Comparison of ENCODE assay signal across 8 cellular contexts in genomic region chr20:33994624-33994913, GRCh38. TPM values are rescaled to one million over a fixed set of nuclear protein-coding genes. Genes with fewer than 3 reads are reported as not detected.
DNase-seq lines count a peak whose midpoint lies in the region; ATAC-seq and TF ChIP-seq lines count a peak whose summit lies in the region.

No MANE protein-coding gene starts in this region.

- H3K36me3 Mint-ChIP-seq in MCF 10A (ENCODE audit: insufficient read depth, unreplicated experiment) = peaks cover 6% of the 10 kb centered on the region

- DNase-seq in heart left ventricle (no peak), cardiac septum (ENCODE audit: low spot score) (no peak), MCF 10A (ENCODE audit: unreplicated experiment) (no peak), upper lobe of right lung (no peak), GM13976 (ENCODE audit: low spot score) (no peak)

- WGBS in heart left ventricle, 4 donors = 1% methylated on average over 14 to 15 of the region's 15 CpGs
- 0 to 1% methylated on average over 7 to 13 of the region's 15 CpGs for WGBS in mesodermal cell (ENCODE audit: insufficient coverage in 2 of 2), 2 experiments

- H3K27ac ChIP-seq in heart left ventricle (peak overlapping the region; percentile 97 to 99 (median 99)), mesodermal cell (ENCODE audit: low read depth, low read length, severe bottlenecking) (peak overlapping the region; percentile 99), upper lobe of right lung (peak overlapping the region; percentile 93)

- in situ Hi-C loops in GM13976 (cut with MboI; ENCODE audit: low sequenced_read_pairs, unreplicated experiment) = no loop called here

- ATAC-seq in heart left ventricle (no peak), upper lobe of right lung (no peak), HG02623 (IDR thresholded peaks at IDR 0.05; ENCODE audit: unreplicated experiment) (no peak), HG02852 (IDR thresholded peaks at IDR 0.05; ENCODE audit: unreplicated experiment) (no peak)

- H3K9me3 ChIP-seq in heart left ventricle = no peaks in the 10 kb centered on the region
- no peaks in the 10 kb centered on the region for H3K9me3 ChIP-seq in mesodermal cell (ENCODE audit: control insufficient read depth, low read length)
- no peaks in the 10 kb centered on the region for H3K9me3 ChIP-seq in upper lobe of right lung

- TF ChIP-seq CTCF in heart left ventricle (IDR thresholded peaks at IDR 0.05) (no peak), MCF 10A (IDR thresholded peaks at IDR 0.05; ENCODE audit: unreplicated experiment) (no peak), upper lobe of right lung (IDR thresholded peaks at IDR 0.05) (no peak), GM13976 (IDR thresholded peaks at IDR 0.05; ENCODE audit: borderline replicate concordance, control extremely low read depth, extremely low read depth, insufficient read depth, missing control alignments) (no peak)

- intact Hi-C loops in heart left ventricle (cut with DNase I) = loop anchor here in 9 of 10 donors (2.0 to 10.0 kb wide), 12 partner anchors 43 to 310 kb away; partner anchors contain the start of genes CHMP4B (in 1 of the 9), E2F1 (in 1 of the 9), EIF2S2 (in 1 of the 9) and ZNF341 (in 1 of the 9)
- intact Hi-C loops in cardiac septum (cut with DNase I) = loop anchor here (2.0 to 10.0 kb wide), 3 partner anchors 48 to 310 kb away; partner anchors contain the start of genes CHMP4B and E2F1
- intact Hi-C loops in MCF 10A (cut with micrococcal nuclease) = loop anchor here (2.0 to 10.0 kb wide), 3 partner anchors 47 to 262 kb away; no protein-coding TSS in a partner anchor
- intact Hi-C loops in upper lobe of right lung (cut with DNase I) = no loop called here

- TF ChIP-seq POLR2A in heart left ventricle (IDR thresholded peaks at IDR 0.05) = no peak

- H3K4me3 Mint-ChIP-seq in MCF 10A (ENCODE audit: unreplicated experiment) = peak overlapping the region; percentile 95

- H3K4me3 ChIP-seq in heart left ventricle (peak overlapping the region; percentile 74 to 98 (median 90)), mesodermal cell (ENCODE audit: extremely low read depth, insufficient read depth, low read length, poor library complexity, severe bottlenecking) (peak overlapping the region; percentile 98), upper lobe of right lung (peak overlapping the region; percentile 84)

- H3K27ac Mint-ChIP-seq in MCF 10A (ENCODE audit: low read depth, unreplicated experiment) = peak overlapping the region; percentile 96

- POLR2A ChIA-PET in MCF 10A (lab: Yijun Ruan, JAX) = interaction anchor here (0.5 to 6.5 kb wide), 21 partner anchors 10 to 505 kb away, joined by 3 to 122 read pairs (median 8); partner anchors contain the start of genes ACTL10, CBFA2T2, CHMP4B and EIF2S2

- H3K4me1 ChIP-seq in heart left ventricle = peaks cover 0 to 71% (median 51%) of the 10 kb centered on the region in 12 donors
- H3K4me1 ChIP-seq in mesodermal cell (ENCODE audit: control insufficient read depth, insufficient read depth, low read length, poor library complexity, severe bottlenecking) = peaks cover 9% of the 10 kb centered on the region
- peaks cover 50% of the 10 kb centered on the region for H3K4me1 ChIP-seq in upper lobe of right lung

- H3K36me3 ChIP-seq in heart left ventricle = no peaks in the 10 kb centered on the region
- peaks cover 18% of the 10 kb centered on the region for H3K36me3 ChIP-seq in mesodermal cell (ENCODE audit: control insufficient read depth, insufficient read depth, low read length)
- no peaks in the 10 kb centered on the region for H3K36me3 ChIP-seq in upper lobe of right lung

- no peaks in the 10 kb centered on the region for H3K27me3 ChIP-seq in heart left ventricle
- H3K27me3 ChIP-seq in upper lobe of right lung = no peaks in the 10 kb centered on the region

- CTCF ChIA-PET in MCF 10A (lab: Yijun Ruan, JAX) = no interaction called here

- peaks cover 31% of the 10 kb centered on the region for H3K4me1 Mint-ChIP-seq in MCF 10A (ENCODE audit: insufficient read depth, unreplicated experiment)

- H3K27me3 Mint-ChIP-seq in MCF 10A (ENCODE audit: insufficient read depth, unreplicated experiment) = no peaks in the 10 kb centered on the region

- peaks cover 7% of the 10 kb centered on the region for H3K9me3 Mint-ChIP-seq in MCF 10A (ENCODE audit: unreplicated experiment)

- BruUV-seq in MCF 10A (replicated peaks; lab: Mats Ljungman, UMichigan) = no TSS peak

RNA-seq across cellular contexts. Expression of gene RALY, which starts 0.9 kb away (rescaled TPM):
- total RNA-seq in heart left ventricle = 100 to 1,000 TPM in 7 of 9 donors, 10 to 100 TPM in 2; 99.2 to 148 (median 106) TPM
- polyA plus RNA-seq in heart left ventricle = 100 to 1,000 TPM; 130 to 210 TPM
- 110 TPM for total RNA-seq in cardiac septum
- total RNA-seq in MCF 10A (2022) = 113 and 120 TPM in 2 replicates
- polyA plus RNA-seq in mesodermal cell (2013, experiment 1 of 2) = 221 TPM
- 199 TPM for polyA plus RNA-seq in mesodermal cell (2013, experiment 2 of 2)
- total RNA-seq in upper lobe of right lung = 130 TPM
